In the genomic region with DNA sequence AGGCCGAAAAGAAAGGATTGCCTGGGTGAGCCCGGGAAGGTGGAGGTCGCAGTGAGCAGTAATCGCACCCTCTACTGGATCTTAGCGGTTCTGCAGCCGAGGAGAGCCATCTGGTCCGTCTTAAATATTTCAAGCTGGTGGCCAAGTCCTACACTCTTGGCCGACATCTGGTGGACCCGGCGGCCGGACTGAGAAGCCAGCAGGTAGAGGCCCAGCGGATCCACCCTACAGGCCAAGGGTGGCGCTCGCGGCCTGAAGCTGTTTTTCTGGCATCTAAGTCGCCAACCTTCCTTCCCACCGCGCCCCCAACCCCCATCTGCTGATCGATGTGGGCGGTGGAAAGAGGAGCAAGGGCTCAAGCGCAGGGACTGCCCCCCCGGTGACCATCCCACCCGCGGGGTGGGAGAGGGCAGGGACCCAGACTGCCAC, we compare ENCODE assay signal across 10 cellular contexts. TPM values are rescaled to one million over a fixed set of nuclear protein-coding genes. Genes with fewer than 3 reads are reported as not detected.
DNase-seq lines count a peak whose midpoint lies in the region; ATAC-seq and TF ChIP-seq lines count a peak whose summit lies in the region.
"Had no signal": no experiment of that assay in that cellular context is flagged by ENCODE, and none has a peak within 500 bp of the region (broad histone marks: within the 10 kb centered on the region; RNA-seq: fewer than 3 reads in every experiment).

No MANE protein-coding gene starts in this region.

- H3K27ac Mint-ChIP-seq in HFFc6: no peak overlapping the region
- H3K27ac Mint-ChIP-seq: effector memory CD8-positive, alpha-beta T cell had no signal

- H3K36me3 ChIP-seq in body of pancreas (replicated peaks in 1 of 2; ENCODE audit: insufficient read depth in 1 of 2, low read depth in 2 of 2) (no peaks in the 10 kb centered on the region), right lobe of liver (no peaks in the 10 kb centered on the region), PC-9 (ENCODE audit: low read depth) (no peaks in the 10 kb centered on the region)

- peaks cover 6% of the 10 kb centered on the region for H3K36me3 Mint-ChIP-seq in HFFc6 (ENCODE audit: low read depth)

- TF ChIP-seq POLR2A in body of pancreas (IDR thresholded peaks at IDR 0.05) (no peak), right lobe of liver (IDR thresholded peaks at IDR 0.05) (no peak)

- WGBS in body of pancreas, 2 donors: 6 to 9% methylated on average over 21 to 24 of the region's 24 CpGs
- WGBS in right lobe of liver (ENCODE audit: insufficient coverage, low coverage, low lambda C conversion rate, missing lambda C conversion rate): 7% methylated on average over 8 of the region's 24 CpGs

- H3K27me3 ChIP-seq in body of pancreas (no peaks in the 10 kb centered on the region), right lobe of liver (no peaks in the 10 kb centered on the region), PC-9 (ENCODE audit: insufficient read depth, low read depth) (no peaks in the 10 kb centered on the region)

- H4K20me1 ChIP-seq in PC-9 (ENCODE audit: insufficient read depth): no peaks in the 10 kb centered on the region

- H3K4me2 ChIP-seq in PC-9: no peak overlapping the region

- H3K9me3 ChIP-seq in body of pancreas: no peaks in the 10 kb centered on the region
- H3K9me3 ChIP-seq in right lobe of liver: no peaks in the 10 kb centered on the region
- no peaks in the 10 kb centered on the region; the same call in 1 of the 2 replicates for H3K9me3 ChIP-seq in PC-9 (ENCODE audit: insufficient read depth, low read depth)

- H3K4me3 ChIP-seq in body of pancreas (no peak overlapping the region), right lobe of liver (no peak overlapping the region), PC-9 (no peak overlapping the region)

- TF ChIP-seq CTCF in HFFc6 (IDR thresholded peaks at IDR 0.05) (peak; percentile 50), body of pancreas (IDR thresholded peaks at IDR 0.05) (peak in 5 of 7 experiments; percentile 3 to 30 (median 21)), right lobe of liver (IDR thresholded peaks at IDR 0.05) (peak in 3 of 4 donors; percentile 15 to 29 (median 22)), PC-9 (conservative IDR thresholded peaks at IDR 0.05) (no peak; the same call in 1 of the 2 replicates)

- intact Hi-C loops in body of pancreas (cut with DNase I) (no loop called here), right lobe of liver (cut with DNase I) (no loop called here), PC-9 (cut with micrococcal nuclease; ENCODE audit: unreplicated experiment) (no loop called here)

- peaks cover 3% of the 10 kb centered on the region for H3K27me3 Mint-ChIP-seq in HFFc6 (ENCODE audit: insufficient read depth)

- no peaks in the 10 kb centered on the region for H3K9me2 ChIP-seq in PC-9 (ENCODE audit: insufficient read depth)

- H3K4me1 ChIP-seq in body of pancreas: peaks cover 13% of the 10 kb centered on the region
- H3K4me1 ChIP-seq in right lobe of liver: no peaks in the 10 kb centered on the region
- H3K4me1 ChIP-seq in PC-9 (replicated peaks; ENCODE audit: insufficient read depth): no peaks in the 10 kb centered on the region

- no peaks in the 10 kb centered on the region for H3K4me1 Mint-ChIP-seq in HFFc6 (ENCODE audit: low read depth)

- peak; percentile 33 for ATAC-seq in body of pancreas
- ATAC-seq in right lobe of liver: peak; percentile 48 to 55 (median 54)
- no peak for ATAC-seq in HG02884 (IDR thresholded peaks at IDR 0.05; ENCODE audit: unreplicated experiment)
- ATAC-seq in HG02759 (IDR thresholded peaks at IDR 0.05; ENCODE audit: unreplicated experiment): no peak
- no peak for ATAC-seq in GM19452 (IDR thresholded peaks at IDR 0.05; ENCODE audit: unreplicated experiment)
- ATAC-seq: effector memory CD8-positive, alpha-beta T cell; Panc1 had no signal

- H3K27ac ChIP-seq in body of pancreas (no peak overlapping the region), right lobe of liver (no peak overlapping the region), PC-9 (no peak overlapping the region)

- CTCF ChIA-PET in PC-9 (lab: Charles Lee): no interaction called here

- POLR2A ChIA-PET in PC-9 (lab: Charles Lee; ENCODE audit: unreplicated experiment): no interaction called here

- BruUV-seq in PC-9 (replicated peaks; lab: Mats Ljungman, UMichigan): no TSS peak

- H3K9me3 Mint-ChIP-seq in HFFc6: peaks cover 63% of the 10 kb centered on the region

- H3K79me2 ChIP-seq in PC-9 (ENCODE audit: low read depth): no peaks in the 10 kb centered on the region

- H3K4me3 Mint-ChIP-seq in HFFc6: no peak overlapping the region
- H3K4me3 Mint-ChIP-seq: effector memory CD8-positive, alpha-beta T cell had no signal

- H3F3A ChIP-seq in PC-9 (ENCODE audit: insufficient read depth, low read depth): no peaks in the 10 kb centered on the region

- H2AFZ ChIP-seq in PC-9: no peak overlapping the region

- peak; percentile 3 for DNase-seq in Ammon's horn (ENCODE audit: low spot score)
- DNase-seq in HFFc6: no peak
- peak; percentile 12 to 38 (median 14) for DNase-seq in body of pancreas
- no peak for DNase-seq in right lobe of liver
- no peak for DNase-seq in PC-9
- DNase-seq: effector memory CD8-positive, alpha-beta T cell had no signal

RNA-seq across cellular contexts. Expression of a gene that starts 46.5 kb away (rescaled TPM):
- 1 to 10 TPM in 3 of 6 experiments, under 1 TPM in 3; 0.38 to 2.1 (median 1.1) TPM for total RNA-seq in HFFc6 (2021; fragmentation: NEBNext Ultra II Directional; extraction: Animal tissue kit (Norgen Biotek cat#: 25700))
- total RNA-seq in body of pancreas (not detected), right lobe of liver (not detected), PC-9 (2021) (2.7 and 3.1 TPM in 2 replicates)

Comparison
In these comparisons a context has a peak if more than half of its experiments do, and no peak if none do; other contexts are left out.
1. DNase-seq: peak in Ammon's horn (single experiment) and body of pancreas (4 of 4); none in HFFc6 (single experiment), right lobe of liver (0 of 3) and PC-9 (0 of 2).
2. ATAC-seq: peak in body of pancreas (single experiment) and right lobe of liver (4 of 4); none in HG02884 (single experiment), HG02759 (single experiment) and GM19452 (single experiment).